ENCODE assay signal across 15 cellular contexts in the genomic region with DNA sequence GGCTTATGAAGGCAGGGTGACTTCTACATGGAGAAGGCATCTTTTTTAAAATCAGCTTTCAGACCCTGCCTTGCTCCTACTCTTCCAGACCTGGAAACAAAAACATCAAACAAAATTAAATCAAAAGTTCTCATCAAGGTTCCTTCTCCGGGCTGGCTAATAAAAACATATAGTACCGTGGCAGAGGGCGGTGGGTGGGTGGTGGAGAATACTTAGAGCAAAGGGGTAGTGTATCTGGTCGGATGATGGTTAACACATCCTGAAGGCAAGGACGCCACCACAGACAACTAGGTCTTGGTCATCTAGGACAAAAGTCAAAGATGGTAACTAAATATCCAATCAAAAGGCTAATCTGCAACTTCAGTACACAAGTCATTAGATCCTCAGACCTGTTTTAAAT. TPM values are rescaled to one million over a fixed set of nuclear protein-coding genes. Genes with fewer than 3 reads are reported as not detected.
A peak's percentile ranks its signal among the peaks of the same experiment; 100 is the strongest.
DNase-seq lines count a peak whose midpoint lies in the region; ATAC-seq and TF ChIP-seq lines count a peak whose summit lies in the region.
"Had no signal": no experiment of that assay in that cellular context is flagged by ENCODE, and none has a peak within 500 bp of the region (broad histone marks: within the 10 kb centered on the region; RNA-seq: fewer than 3 reads in every experiment).

No MANE protein-coding gene starts in this region.

- intact Hi-C loops in CD4-positive, alpha-beta T cell (cut with DNase I, micrococcal nuclease), result loop anchor here (2.0 to 10.0 kb wide), 7 partner anchors 16 to 715 kb away; a partner anchor contains a TSS
- intact Hi-C loops in gastrocnemius medialis (cut with DNase I; ENCODE audit: low total_unique reads), result loop anchor here (5.0 kb wide), 1 partner anchor 1905 kb away; a partner anchor contains a TSS

- H3K9me3 ChIP-seq in CD4-positive, alpha-beta T cell (ENCODE audit: control insufficient read depth, low read length), result no peaks in the 10 kb centered on the region
- H3K9me3 ChIP-seq in gastrocnemius medialis, result no peaks in the 10 kb centered on the region
- H3K9me3 ChIP-seq: vagina had no signal

- no peaks in the 10 kb centered on the region for H3K27me3 ChIP-seq in CD4-positive, alpha-beta T cell (ENCODE audit: control insufficient read depth, insufficient read depth, low read length)
- no peaks in the 10 kb centered on the region for H3K27me3 ChIP-seq in gastrocnemius medialis
- H3K27me3 ChIP-seq: vagina had no signal

- peak overlapping the region; percentile 98 for H3K27ac Mint-ChIP-seq in CD4-positive, alpha-beta T cell
- H3K27ac Mint-ChIP-seq in activated naive CD8-positive, alpha-beta T cell treated with anti-CD3 and anti-CD28 coated beads, Interleukin-2, amount 10 ng/mL, durations not matched to agents 7 days and 5 days, result peak overlapping the region; percentile 100
- peak overlapping the region in 2 of 3 experiments; percentile 3 to 5 for H3K27ac Mint-ChIP-seq in nephron

- peaks cover 27 to 35% of the 10 kb centered on the region in 2 donors for H3K4me1 ChIP-seq in gastrocnemius medialis

- no peak for TF ChIP-seq CTCF in CD4-positive, alpha-beta T cell (IDR thresholded peaks at IDR 0.05)
- TF ChIP-seq CTCF in HFF-Myc (IDR thresholded peaks at IDR 0.05; ENCODE audit: low read depth, low read length, missing control alignments) (no peak), nephron (IDR thresholded peaks at IDR 0.05; ENCODE audit: unreplicated experiment in 3 of 3) (no peak), gastrocnemius medialis (IDR thresholded peaks at IDR 0.05 in 4 of 5, conservative IDR thresholded peaks at IDR 0.05 in 1 of 5) (no peak)

- peak overlapping the region; percentile 96 for H3K4me3 Mint-ChIP-seq in CD4-positive, alpha-beta T cell
- H3K4me3 Mint-ChIP-seq in activated naive CD8-positive, alpha-beta T cell treated with anti-CD3 and anti-CD28 coated beads, Interleukin-2, amount 10 ng/mL, durations not matched to agents 7 days and 5 days, result peak overlapping the region; percentile 90
- peak overlapping the region; percentile 80 to 96 (median 91) for H3K4me3 Mint-ChIP-seq in nephron

- peaks cover 56% of the 10 kb centered on the region for H3K36me3 Mint-ChIP-seq in CD4-positive, alpha-beta T cell (ENCODE audit: low read depth)
- peaks cover 17% of the 10 kb centered on the region for H3K36me3 Mint-ChIP-seq in activated naive CD8-positive, alpha-beta T cell treated with anti-CD3 and anti-CD28 coated beads, Interleukin-2, amount 10 ng/mL, durations not matched to agents 7 days and 5 days
- H3K36me3 Mint-ChIP-seq in nephron (ENCODE audit: low read depth), result peaks cover 4% of the 10 kb centered on the region

- H3K4me3 ChIP-seq in HFF-Myc (replicated peaks; ENCODE audit: low read depth, low read length), result peak overlapping the region; percentile 94; the same call in 1 of the 2 replicates
- no peak overlapping the region for H3K4me3 ChIP-seq in gastrocnemius medialis

- no peaks in the 10 kb centered on the region for H3K27me3 Mint-ChIP-seq in CD4-positive, alpha-beta T cell
- no peaks in the 10 kb centered on the region for H3K27me3 Mint-ChIP-seq in activated naive CD8-positive, alpha-beta T cell treated with anti-CD3 and anti-CD28 coated beads, Interleukin-2, amount 10 ng/mL, durations not matched to agents 7 days and 5 days
- H3K27me3 Mint-ChIP-seq in nephron (ENCODE audit: low read depth), result no peaks in the 10 kb centered on the region
- H3K27me3 Mint-ChIP-seq: memory B cell had no signal

- ATAC-seq in CD4-positive, alpha-beta T cell (ENCODE audit: poor library complexity), result no peak
- no peak for ATAC-seq in activated naive CD8-positive, alpha-beta T cell treated with anti-CD3 and anti-CD28 coated beads, Interleukin-2, amount 10 ng/mL, durations not matched to agents 7 days and 5 days (ENCODE audit: low read depth)
- no peak for ATAC-seq in gastrocnemius medialis
- no peak for ATAC-seq in GM18868 (IDR thresholded peaks at IDR 0.05; ENCODE audit: unreplicated experiment)
- no peak for ATAC-seq in HG03095 (IDR thresholded peaks at IDR 0.05; ENCODE audit: unreplicated experiment)
- ATAC-seq: sciatic nerve had no signal

- no peak for TF ChIP-seq POLR2A in gastrocnemius medialis (IDR thresholded peaks at IDR 0.05)

- in situ Hi-C loops in gastrocnemius medialis (cut with MboI; ENCODE audit: low sequenced_read_pairs in 4 of 4), result loop anchor here in 3 of 4 donors (25.0 kb wide), 3 partner anchors 700 to 975 kb away; a partner anchor contains a TSS

- no peaks in the 10 kb centered on the region for H3K36me3 ChIP-seq in gastrocnemius medialis
- H3K36me3 ChIP-seq: vagina had no signal

- peak overlapping the region; percentile 92 for H3K27ac ChIP-seq in CD4-positive, alpha-beta T cell (ENCODE audit: low read depth, low read length)
- H3K27ac ChIP-seq in gastrocnemius medialis, result peak overlapping the region in 1 of 4 donors; percentile 24
- H3K27ac ChIP-seq: epithelial cell of prostate had no signal

- CTCF ChIA-PET in CD4-positive, alpha-beta T cell (lab: Charles Lee), result interaction anchor here (1.1 to 6.7 kb wide), 5 partner anchors 9 to 30 kb away, joined by 3 to 87 read pairs (median 12); no protein-coding TSS in a partner anchor

- DNase-seq in CD4-positive, alpha-beta T cell, result no peak
- DNase-seq in HFF-Myc (ENCODE audit: extremely low read depth, low read depth), result no peak
- no peak for DNase-seq in activated naive CD8-positive, alpha-beta T cell treated with anti-CD3 and anti-CD28 coated beads, Interleukin-2, amount 10 ng/mL, durations not matched to agents 7 days and 5 days
- no peak for DNase-seq in gastrocnemius medialis
- DNase-seq in HPDE6-E6E7 (ENCODE audit: extremely low spot score), result no peak
- DNase-seq: activated CD4-positive, CD25-positive, alpha-beta regulatory T cell; aorta; NCI-H226 had no signal

- H3K4me1 Mint-ChIP-seq in CD4-positive, alpha-beta T cell (ENCODE audit: low read depth), result peaks cover 80% of the 10 kb centered on the region
- peaks cover 58% of the 10 kb centered on the region for H3K4me1 Mint-ChIP-seq in activated naive CD8-positive, alpha-beta T cell treated with anti-CD3 and anti-CD28 coated beads, Interleukin-2, amount 10 ng/mL, durations not matched to agents 7 days and 5 days
- peaks cover 53% of the 10 kb centered on the region for H3K4me1 Mint-ChIP-seq in nephron

- no peaks in the 10 kb centered on the region for H3K9me3 Mint-ChIP-seq in CD4-positive, alpha-beta T cell
- no peaks in the 10 kb centered on the region for H3K9me3 Mint-ChIP-seq in activated naive CD8-positive, alpha-beta T cell treated with anti-CD3 and anti-CD28 coated beads, Interleukin-2, amount 10 ng/mL, durations not matched to agents 7 days and 5 days
- no peaks in the 10 kb centered on the region for H3K9me3 Mint-ChIP-seq in nephron
- H3K9me3 Mint-ChIP-seq: memory B cell had no signal

- POLR2A ChIA-PET in CD4-positive, alpha-beta T cell (lab: Charles Lee), result interaction anchor here (1.2 to 7.3 kb wide), 4 partner anchors 16 to 179 kb away, joined by 3 to 137 read pairs (median 63); a partner anchor contains a TSS
- POLR2A ChIA-PET in activated naive CD8-positive, alpha-beta T cell treated with anti-CD3 and anti-CD28 coated beads, Interleukin-2, amount 10 ng/mL, durations not matched to agents 7 days and 5 days (lab: Charles Lee), result interaction anchor here (1.6 to 3.2 kb wide), 3 partner anchors 7 to 32 kb away, joined by 3 to 83 read pairs (median 31); a partner anchor contains a TSS

RNA-seq across cellular contexts. Expression of a gene that starts 1.8 kb away (rescaled TPM):
- total RNA-seq in CD4-positive, alpha-beta T cell, result 10 to 100 TPM; 41.8 to 44.1 TPM
- total RNA-seq in activated naive CD8-positive, alpha-beta T cell treated with anti-CD3 and anti-CD28 coated beads, Interleukin-2, amount 10 ng/mL, durations not matched to agents 7 days and 5 days, result 100 to 1,000 TPM; 124 to 148 TPM
- 100 to 1,000 TPM; 155 to 257 (median 209) TPM for total RNA-seq in gastrocnemius medialis

RNA-seq across cellular contexts. Expression of a gene that starts 10.9 kb away (rescaled TPM):
- total RNA-seq in CD4-positive, alpha-beta T cell, result 1 to 10 TPM; 7.1 to 8.9 TPM
- 10 to 100 TPM; 13.0 to 17.9 TPM for total RNA-seq in activated naive CD8-positive, alpha-beta T cell treated with anti-CD3 and anti-CD28 coated beads, Interleukin-2, amount 10 ng/mL, durations not matched to agents 7 days and 5 days
- total RNA-seq in gastrocnemius medialis, result 10 to 100 TPM; 17.1 to 38.7 (median 27.6) TPM

RNA-seq across cellular contexts. Expression of a gene that starts 56.9 kb away (rescaled TPM):
- total RNA-seq in CD4-positive, alpha-beta T cell, result not detected
- total RNA-seq in activated naive CD8-positive, alpha-beta T cell treated with anti-CD3 and anti-CD28 coated beads, Interleukin-2, amount 10 ng/mL, durations not matched to agents 7 days and 5 days, result not detected
- not detected for total RNA-seq in gastrocnemius medialis
- total RNA-seq: aorta, sciatic nerve, vagina had no signal

Comparison
In these comparisons a context has a peak if more than half of its experiments do, and no peak if none do; other contexts are left out.
1. H3K27ac Mint-ChIP-seq: peak in every context shown above with its lines; median percentile 100 in activated naive CD8-positive, alpha-beta T cell treated with anti-CD3 and anti-CD28 coated beads, Interleukin-2, amount 10 ng/mL, durations not matched to agents 7 days and 5 days; 98 in CD4-positive, alpha-beta T cell; 4 in nephron.